In genomic region chr14:20630340-20631022, GRCh38 we compare ENCODE assay signal across 1 cellular context.
A peak's percentile ranks its signal among the peaks of the same experiment; 100 is the strongest.
TF ChIP-seq lines count a peak whose summit lies in the region.

No MANE protein-coding gene starts in this region.

TF ChIP-seq in HCT116, 20 proteins besides CTCF, POLR2A, EP300 and RAD21:
- TF ChIP-seq CEBPB (IDR thresholded peaks at IDR 0.05; ENCODE audit: low read depth) (no peak), FOSL1 (IDR thresholded peaks at IDR 0.05; ENCODE audit: low read depth) (no peak), ZFX (IDR thresholded peaks at IDR 0.05) (no peak), SIN3A (IDR thresholded peaks at IDR 0.05; ENCODE audit: low read depth) (0 out of 2 replicates have a peak, but pooled peaks have one; percentile 19), TCF7L2 (IDR thresholded peaks at IDR 0.05; ENCODE audit: borderline replicate concordance, extremely low read depth, insufficient read depth, insufficient read length) (no peak), EGR1 (IDR thresholded peaks at IDR 0.05; ENCODE audit: low read depth) (0 out of 2 replicates have a peak, but pooled peaks have one; percentile 9), ELF1 (IDR thresholded peaks at IDR 0.05; ENCODE audit: borderline replicate concordance, low read depth) (no peak), SP1 (IDR thresholded peaks at IDR 0.05; ENCODE audit: low read depth) (no peak), EZH2phosphoT487 (IDR thresholded peaks at IDR 0.05; ENCODE audit: borderline replicate concordance) (no peak), ZNF274 (IDR thresholded peaks at IDR 0.05; ENCODE audit: low read depth, low read length) (no peak), EZH2 (IDR thresholded peaks at IDR 0.05) (no peak), JUND (IDR thresholded peaks at IDR 0.05) (0 out of 2 replicates have a peak, but pooled peaks have one; percentile 10), MAX (IDR thresholded peaks at IDR 0.05) (0 out of 2 replicates have a peak, but pooled peaks have one; percentile 12), SRF (IDR thresholded peaks at IDR 0.05; ENCODE audit: low read depth) (no peak), YY1 (IDR thresholded peaks at IDR 0.05; ENCODE audit: extremely low read depth, insufficient replicate concordance, low read depth, low read length) (no peak), CBX3 (IDR thresholded peaks at IDR 0.05; ENCODE audit: low read depth) (peak; percentile 43; the same call in 1 of the 2 replicates), POLR2AphosphoS5 (IDR thresholded peaks at IDR 0.05; ENCODE audit: low read depth, low read length) (no peak)
- TF ChIP-seq, protein P1, sequence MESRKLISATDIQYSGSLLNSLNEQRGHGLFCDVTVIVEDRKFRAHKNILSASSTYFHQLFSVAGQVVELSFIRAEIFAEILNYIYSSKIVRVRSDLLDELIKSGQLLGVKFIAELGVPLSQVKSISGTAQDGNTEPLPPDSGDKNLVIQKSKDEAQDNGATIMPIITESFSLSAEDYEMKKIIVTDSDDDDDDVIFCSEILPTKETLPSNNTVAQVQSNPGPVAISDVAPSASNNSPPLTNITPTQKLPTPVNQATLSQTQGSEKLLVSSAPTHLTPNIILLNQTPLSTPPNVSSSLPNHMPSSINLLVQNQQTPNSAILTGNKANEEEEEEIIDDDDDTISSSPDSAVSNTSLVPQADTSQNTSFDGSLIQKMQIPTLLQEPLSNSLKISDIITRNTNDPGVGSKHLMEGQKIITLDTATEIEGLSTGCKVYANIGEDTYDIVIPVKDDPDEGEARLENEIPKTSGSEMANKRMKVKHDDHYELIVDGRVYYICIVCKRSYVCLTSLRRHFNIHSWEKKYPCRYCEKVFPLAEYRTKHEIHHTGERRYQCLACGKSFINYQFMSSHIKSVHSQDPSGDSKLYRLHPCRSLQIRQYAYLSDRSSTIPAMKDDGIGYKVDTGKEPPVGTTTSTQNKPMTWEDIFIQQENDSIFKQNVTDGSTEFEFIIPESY (IDR thresholded peaks at IDR 0.05; ENCODE audit: extremely low read depth, insufficient replicate concordance, low read length) = no peak
- TF ChIP-seq, protein P2, sequence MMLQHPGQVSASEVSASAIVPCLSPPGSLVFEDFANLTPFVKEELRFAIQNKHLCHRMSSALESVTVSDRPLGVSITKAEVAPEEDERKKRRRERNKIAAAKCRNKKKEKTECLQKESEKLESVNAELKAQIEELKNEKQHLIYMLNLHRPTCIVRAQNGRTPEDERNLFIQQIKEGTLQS (IDR thresholded peaks at IDR 0.05) = peak; percentile 96
- TF ChIP-seq, protein P3, sequence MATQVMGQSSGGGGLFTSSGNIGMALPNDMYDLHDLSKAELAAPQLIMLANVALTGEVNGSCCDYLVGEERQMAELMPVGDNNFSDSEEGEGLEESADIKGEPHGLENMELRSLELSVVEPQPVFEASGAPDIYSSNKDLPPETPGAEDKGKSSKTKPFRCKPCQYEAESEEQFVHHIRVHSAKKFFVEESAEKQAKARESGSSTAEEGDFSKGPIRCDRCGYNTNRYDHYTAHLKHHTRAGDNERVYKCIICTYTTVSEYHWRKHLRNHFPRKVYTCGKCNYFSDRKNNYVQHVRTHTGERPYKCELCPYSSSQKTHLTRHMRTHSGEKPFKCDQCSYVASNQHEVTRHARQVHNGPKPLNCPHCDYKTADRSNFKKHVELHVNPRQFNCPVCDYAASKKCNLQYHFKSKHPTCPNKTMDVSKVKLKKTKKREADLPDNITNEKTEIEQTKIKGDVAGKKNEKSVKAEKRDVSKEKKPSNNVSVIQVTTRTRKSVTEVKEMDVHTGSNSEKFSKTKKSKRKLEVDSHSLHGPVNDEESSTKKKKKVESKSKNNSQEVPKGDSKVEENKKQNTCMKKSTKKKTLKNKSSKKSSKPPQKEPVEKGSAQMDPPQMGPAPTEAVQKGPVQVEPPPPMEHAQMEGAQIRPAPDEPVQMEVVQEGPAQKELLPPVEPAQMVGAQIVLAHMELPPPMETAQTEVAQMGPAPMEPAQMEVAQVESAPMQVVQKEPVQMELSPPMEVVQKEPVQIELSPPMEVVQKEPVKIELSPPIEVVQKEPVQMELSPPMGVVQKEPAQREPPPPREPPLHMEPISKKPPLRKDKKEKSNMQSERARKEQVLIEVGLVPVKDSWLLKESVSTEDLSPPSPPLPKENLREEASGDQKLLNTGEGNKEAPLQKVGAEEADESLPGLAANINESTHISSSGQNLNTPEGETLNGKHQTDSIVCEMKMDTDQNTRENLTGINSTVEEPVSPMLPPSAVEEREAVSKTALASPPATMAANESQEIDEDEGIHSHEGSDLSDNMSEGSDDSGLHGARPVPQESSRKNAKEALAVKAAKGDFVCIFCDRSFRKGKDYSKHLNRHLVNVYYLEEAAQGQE (IDR thresholded peaks at IDR 0.05; ENCODE audit: low read depth) = no peak
